In the genomic region with DNA sequence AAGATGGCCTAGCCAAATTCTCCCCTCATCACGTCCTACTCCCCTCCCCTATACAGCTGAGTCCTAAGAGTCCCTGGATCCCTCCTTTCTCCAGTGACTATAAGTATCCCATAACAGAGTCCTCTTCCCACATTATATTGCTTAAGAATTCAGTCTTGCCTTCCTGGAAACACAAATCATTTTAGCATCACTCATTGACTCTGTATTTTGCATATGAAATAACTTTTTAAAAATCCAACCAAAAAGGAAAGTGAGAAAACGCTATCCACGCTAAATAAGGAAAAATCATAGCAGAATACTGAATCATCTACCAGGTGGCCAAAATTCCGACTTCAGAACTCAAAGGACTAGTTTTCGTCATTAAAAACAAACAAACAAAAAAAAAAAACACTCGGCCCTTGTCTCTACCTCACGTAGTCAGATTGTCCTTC, we compare ENCODE assay signal across 9 cellular contexts.
A peak's percentile ranks its signal among the peaks of the same experiment; 100 is the strongest.
DNase-seq lines count a peak whose midpoint lies in the region; ATAC-seq and TF ChIP-seq lines count a peak whose summit lies in the region.
"Had no signal": no experiment of that assay in that cellular context is flagged by ENCODE, and none has a peak within 500 bp of the region (broad histone marks: within the 10 kb centered on the region; RNA-seq: fewer than 3 reads in every experiment).

No MANE protein-coding gene starts in this region.

- H2AFZ ChIP-seq in fibroblast of lung (ENCODE audit: low read length), result no peak overlapping the region

- no peaks in the 10 kb centered on the region; the same call in 1 of the 2 replicates for H3K9me3 ChIP-seq in SJSA1 (replicated peaks)
- no peaks in the 10 kb centered on the region for H3K9me3 ChIP-seq in fibroblast of lung (ENCODE audit: control insufficient read depth, insufficient read depth, low read depth, low read length)
- H3K9me3 ChIP-seq: MG63 had no signal

- peak overlapping the region; percentile 75 for H3K9ac ChIP-seq in fibroblast of lung (ENCODE audit: insufficient read depth, low read length)

- H3K4me1 ChIP-seq in SJSA1 (replicated peaks) (peaks cover 67% of the 10 kb centered on the region), fibroblast of lung (ENCODE audit: control insufficient read depth, extremely low read depth, insufficient read depth, low read length) (peaks cover 48% of the 10 kb centered on the region)

- peak overlapping the region; percentile 79 for H3K4me2 ChIP-seq in fibroblast of lung (ENCODE audit: extremely low read depth, insufficient read depth, low read length)

- H3K36me3 ChIP-seq in SJSA1 (peaks cover 60% of the 10 kb centered on the region), fibroblast of lung (ENCODE audit: control insufficient read depth, insufficient read depth, low read length) (peaks cover 14% of the 10 kb centered on the region)

- H4K20me1 ChIP-seq in fibroblast of lung (ENCODE audit: control insufficient read depth, extremely low read depth, insufficient read depth, low read length), result no peaks in the 10 kb centered on the region

- ATAC-seq in HG02571 (IDR thresholded peaks at IDR 0.05; ENCODE audit: unreplicated experiment), result no peak
- ATAC-seq in GM18502 (IDR thresholded peaks at IDR 0.05; ENCODE audit: poor library complexity, unreplicated experiment), result no peak

- DNase-seq in GM04504 (ENCODE audit: low read depth), result peak; percentile 37
- DNase-seq in SJSA1 (ENCODE audit: low read depth in 1 of 2, low spot score in 2 of 2), result no peak
- DNase-seq in fibroblast of lung (ENCODE audit: low read depth in 2 of 2), result peak; percentile 60 to 74
- no peak for DNase-seq in NCI-H1105 (lab: John Stamatoyannopoulos, UW)
- DNase-seq in KG1 (lab: John Stamatoyannopoulos, UW), result no peak

- H3K79me2 ChIP-seq in fibroblast of lung (ENCODE audit: control insufficient read depth, insufficient read depth, low read length), result peaks cover 5% of the 10 kb centered on the region

- H3K27ac ChIP-seq in SJSA1, result peak overlapping the region; percentile 95
- H3K27ac ChIP-seq in fibroblast of lung (ENCODE audit: insufficient read depth, low read length), result peak overlapping the region; percentile 98
- H3K27ac ChIP-seq in skin epidermis, result peak overlapping the region in 19 of 21 experiments; percentile 32 to 86 (median 71)

- H3K4me3 ChIP-seq in SJSA1 (no peak overlapping the region; the same call in 1 of the 2 replicates), fibroblast of lung (replicated peaks in 1 of 4; ENCODE audit: control extremely low read depth in 1 of 4, insufficient read depth in 1 of 4, low read depth in 3 of 4, low read length in 4 of 4) (peak overlapping the region; percentile 3 to 44 (median 24)), skin epidermis (no peak overlapping the region)
- H3K4me3 ChIP-seq: MG63 had no signal

- no peaks in the 10 kb centered on the region for H3K27me3 ChIP-seq in SJSA1 (replicated peaks)
- H3K27me3 ChIP-seq in fibroblast of lung (ENCODE audit: control insufficient read depth, insufficient read depth, low read length), result no peaks in the 10 kb centered on the region
- H3K27me3 ChIP-seq: MG63 had no signal

- no peak for TF ChIP-seq CTCF in fibroblast of lung (conservative IDR thresholded peaks at IDR 0.05 in 1 of 2, IDR thresholded peaks at IDR 0.05 in 1 of 2; ENCODE audit: low read depth in 1 of 2, low read length in 2 of 2)

Comparison
In these comparisons a context has a peak if more than half of its experiments do, and no peak if none do; other contexts are left out.
1. DNase-seq: peak in GM04504 (single experiment) and fibroblast of lung (2 of 2); none in SJSA1 (0 of 2), NCI-H1105 (single experiment) and KG1 (single experiment).
2. H3K4me3 ChIP-seq: peak in fibroblast of lung (4 of 4); none in SJSA1 (single experiment) and skin epidermis (0 of 7).
3. Peak in every context shown above with its lines, with median percentiles within 50 percentile points of each other: H3K27ac ChIP-seq.